Comparison of ENCODE assay signal across 18 cellular contexts in the genomic region with DNA sequence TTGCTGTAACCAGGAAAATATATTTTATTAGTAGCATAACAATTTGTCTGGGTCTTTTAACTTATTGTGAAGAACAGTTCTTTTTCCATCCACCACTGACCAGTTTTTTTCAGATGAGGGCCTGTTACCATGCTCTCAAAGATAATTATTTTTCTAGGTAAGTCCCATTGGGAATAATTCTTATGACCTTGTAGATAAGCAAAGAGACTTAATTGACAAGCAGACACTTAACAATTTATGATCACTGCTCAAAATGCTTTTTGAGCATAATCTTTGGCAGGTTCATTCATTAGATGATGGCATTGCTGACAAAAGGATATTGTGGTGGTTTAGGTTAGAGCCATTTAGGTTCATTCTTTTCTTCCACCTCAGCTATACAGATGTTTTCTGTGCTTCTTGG.
"Had no signal": no experiment of that assay in that cellular context is flagged by ENCODE, and none has a peak within 500 bp of the region (broad histone marks: within the 10 kb centered on the region; RNA-seq: fewer than 3 reads in every experiment).

No MANE protein-coding gene starts in this region.

- H3K9me3 ChIP-seq: ovary, psoas muscle, right atrium auricular region, thoracic aorta, upper lobe of left lung had no signal

- DNase-seq: activated CD4-positive, alpha-beta T cell treated with anti-CD3 and anti-CD28 coated beads, Interleukin-2, amount 50 U/mL, for 48 hours; activated effector memory CD4-positive, alpha-beta T cell treated with anti-CD3 and anti-CD28 coated beads, Interleukin-2, amount 50 U/mL, for 16 hours; activated naive CD4-positive, alpha-beta T cell treated with anti-CD3 and anti-CD28 coated beads, Interleukin-2, amount 50 U/mL, for 16 hours; anterior cingulate cortex; effector CD4-positive, alpha-beta T cell; foreskin fibroblast; immature natural killer cell; naive thymus-derived CD8-positive, alpha-beta T cell; ovary; psoas muscle; stimulated activated CD4-positive, alpha-beta T cell treated with anti-CD3 and anti-CD28 coated beads, Interleukin-4, amount 100 ng/mL, for 24 hours; stimulated activated naive CD4-positive, alpha-beta T cell treated with Interleukin-2 at 50 U/mL for 16 hours; T-cell; upper lobe of left lung had no signal

- H2AFZ ChIP-seq: neural progenitor cell had no signal

- ATAC-seq: naive thymus-derived CD8-positive, alpha-beta T cell; psoas muscle; T-cell had no signal

- H3K27me3 ChIP-seq: neural progenitor cell, ovary, right atrium auricular region, upper lobe of left lung had no signal

- H3K4me3 ChIP-seq: lung, neural progenitor cell, ovary, psoas muscle, right atrium auricular region, thoracic aorta, upper lobe of left lung had no signal

- H3K36me3 ChIP-seq: neural progenitor cell, ovary, right atrium auricular region, thoracic aorta, upper lobe of left lung had no signal

- H3K27ac ChIP-seq: neural progenitor cell, thoracic aorta had no signal

- H3K4me2 ChIP-seq: neural progenitor cell had no signal

- H3K9ac ChIP-seq: neural progenitor cell had no signal
